30 cellular contexts compared by ENCODE assay signal in genomic region chr20:33584976-33585375, GRCh38.
DNase-seq lines count a peak whose midpoint lies in the region; ATAC-seq, FAIRE-seq and TF ChIP-seq lines count a peak whose summit lies in the region.
"Had no signal": no experiment of that assay in that cellular context is flagged by ENCODE, and none has a peak within 500 bp of the region (broad histone marks: within the 10 kb centered on the region; RNA-seq: fewer than 3 reads in every experiment).

No MANE protein-coding gene starts in this region.

- TF ChIP-seq CTCF in cardiac muscle cell (IDR thresholded peaks at IDR 0.05; ENCODE audit: low read depth, low read length) (no peak), right atrium auricular region (IDR thresholded peaks at IDR 0.05) (no peak), keratinocyte (optimal IDR thresholded peaks at IDR 0.05 in 1 of 3, IDR thresholded peaks at IDR 0.05 in 1 of 3, conservative IDR thresholded peaks at IDR 0.05 in 1 of 3; ENCODE audit: extremely low read depth in 1 of 3, insufficient read depth in 2 of 3, low read length in 3 of 3) (no peak), transverse colon (IDR thresholded peaks at IDR 0.05) (no peak)

- H4K20me1 ChIP-seq in keratinocyte (ENCODE audit: control insufficient read depth, extremely low read depth, insufficient read depth, low read length), result no peaks in the 10 kb centered on the region

- in situ Hi-C loops in transverse colon (cut with MboI; ENCODE audit: low pct_ligation_motif_present in 1 of 4, low pct_unique_long_range_greater_than_20kb in 1 of 4, low sequenced_read_pairs in 3 of 4), result no loop called here

- H3K4me1 ChIP-seq in cardiac muscle cell (ENCODE audit: low read depth), result peaks cover 9% of the 10 kb centered on the region
- H3K4me1 ChIP-seq in right atrium auricular region, result peaks cover 0 to 19% of the 10 kb centered on the region in 2 donors
- H3K4me1 ChIP-seq in keratinocyte (ENCODE audit: control insufficient read depth, extremely low read depth, insufficient read depth, low read length), result peaks cover 23% of the 10 kb centered on the region
- peaks cover 0 to 28% (median 5%) of the 10 kb centered on the region in 4 donors for H3K4me1 ChIP-seq in transverse colon
- H3K4me1 ChIP-seq: BLaER1, testis, uterus had no signal

- H3K27me3 ChIP-seq in cardiac muscle cell (no peaks in the 10 kb centered on the region), right atrium auricular region (no peaks in the 10 kb centered on the region), keratinocyte (ENCODE audit: control insufficient read depth, extremely low read depth, insufficient read depth, low read length) (no peaks in the 10 kb centered on the region), transverse colon (no peaks in the 10 kb centered on the region)
- H3K27me3 ChIP-seq: BLaER1, dorsolateral prefrontal cortex, gastroesophageal sphincter, neutrophil, testis, uterus had no signal

- TF ChIP-seq EP300 in transverse colon (IDR thresholded peaks at IDR 0.05; ENCODE audit: low read depth), result no peak

- dilution Hi-C loops in keratinocyte (cut with MboI; ENCODE audit: extremely low pct_ligation_motif_present, low sequenced_read_pairs), result no loop called here

- no peak for TF ChIP-seq POLR2A in transverse colon (IDR thresholded peaks at IDR 0.05)

- no peaks in the 10 kb centered on the region for H3K9me1 ChIP-seq in keratinocyte (ENCODE audit: control insufficient read depth, extremely low read depth, insufficient read depth, low read length)

- no peak overlapping the region for H3K4me3 ChIP-seq in cardiac muscle cell
- H3K4me3 ChIP-seq in right atrium auricular region, result no peak overlapping the region
- no peak overlapping the region for H3K4me3 ChIP-seq in keratinocyte (ENCODE audit: control insufficient read depth in 2 of 3, extremely low read depth in 1 of 3, insufficient read depth in 2 of 3, low read depth in 1 of 3, low read length in 3 of 3)
- no peak overlapping the region for H3K4me3 ChIP-seq in transverse colon
- H3K4me3 ChIP-seq: BLaER1, dorsolateral prefrontal cortex, gastroesophageal sphincter, testis, uterus had no signal

- H3K79me2 ChIP-seq in keratinocyte (ENCODE audit: control insufficient read depth, insufficient read depth, low read length), result no peaks in the 10 kb centered on the region

- intact Hi-C loops in transverse colon (cut with DNase I; ENCODE audit: low total_unique reads), result no loop called here

- no peak for FAIRE-seq in keratinocyte (lab: Jason Lieb, UNC)
- FAIRE-seq: A204.1, GM12891 had no signal

- H3K36me3 ChIP-seq in cardiac muscle cell (no peaks in the 10 kb centered on the region), right atrium auricular region (no peaks in the 10 kb centered on the region), keratinocyte (ENCODE audit: control insufficient read depth in 2 of 2, extremely low read depth in 1 of 2, insufficient read depth in 2 of 2, low read length in 2 of 2) (no peaks in the 10 kb centered on the region), transverse colon (no peaks in the 10 kb centered on the region)
- H3K36me3 ChIP-seq: BLaER1, gastroesophageal sphincter, neutrophil, uterus had no signal

- H3K4me2 ChIP-seq in keratinocyte (ENCODE audit: control insufficient read depth, extremely low read depth, insufficient read depth, low read depth, low read length), result peak overlapping the region; percentile 25
- H3K4me2 ChIP-seq: BLaER1 had no signal

- no peak for ATAC-seq in GM21737 (IDR thresholded peaks at IDR 0.05; ENCODE audit: unreplicated experiment)
- ATAC-seq: gastroesophageal sphincter; left lobe of liver; stimulated activated naive CD8-positive, alpha-beta T cell treated with anti-CD3 and anti-CD28 coated beads, Interleukin-15, Interleukin-2, amounts not matched to agents 100 U/mL and 50 U/mL, for 24 hours had no signal

- WGBS in transverse colon (ENCODE audit: low coverage in 1 of 2), 2 donors, result 91 to 100% methylated on average over 3 of the region's 3 CpGs

- no peak overlapping the region for H3K9ac ChIP-seq in keratinocyte (ENCODE audit: control insufficient read depth, extremely low read depth, insufficient read depth, low read length)
- H3K9ac ChIP-seq: BLaER1 had no signal

- H3K27ac ChIP-seq in cardiac muscle cell (peak overlapping the region; percentile 58), right atrium auricular region (no peak overlapping the region), keratinocyte (ENCODE audit: control insufficient read depth, insufficient read depth, low read length) (no peak overlapping the region), transverse colon (no peak overlapping the region)
- H3K27ac ChIP-seq: BLaER1, dorsolateral prefrontal cortex, gastroesophageal sphincter, neutrophil, testis, uterus, VCaP had no signal

- no peak overlapping the region for H2AFZ ChIP-seq in keratinocyte (ENCODE audit: control insufficient read depth, low read length)

- DNase-seq in cardiac muscle cell (ENCODE audit: low read depth in 1 of 2, low spot score in 1 of 2) (no peak), right atrium auricular region (ENCODE audit: low spot score) (no peak), NCI-H69 (lab: John Stamatoyannopoulos, UW) (peak; percentile 29), keratinocyte (ENCODE audit: low read depth, low spot score) (no peak), SW480 (ENCODE audit: low spot score) (no peak), T-helper 2 cell (no peak), transverse colon (no peak)
- DNase-seq: activated CD4-positive, alpha-beta T cell treated with anti-CD3 and anti-CD28 coated beads for 48 hours; activated gamma-delta T cell; activated T-cell treated with anti-CD3 and anti-CD28 coated beads, Interleukin-2, amount 50 U/mL, for 24 hours; DMS79; dorsolateral prefrontal cortex; GOT3; hypothalamus; immature natural killer cell; naive B cell; NCI-H1092 treated with DMSO at 0.1 percent for 48 hours; NCI-H187 treated with DMSO at 0.1 percent for 48 hours; NCI-H526; stimulated activated naive CD8-positive, alpha-beta T cell treated with anti-CD3 and anti-CD28 coated beads, Interleukin-15, Interleukin-2, amounts not matched to agents 100 U/mL and 50 U/mL, for 24 hours; testis; uterus had no signal

- H3K9me3 ChIP-seq in cardiac muscle cell (ENCODE audit: low read depth) (no peaks in the 10 kb centered on the region), right atrium auricular region (no peaks in the 10 kb centered on the region), keratinocyte (ENCODE audit: control insufficient read depth, low read depth, low read length) (no peaks in the 10 kb centered on the region), transverse colon (no peaks in the 10 kb centered on the region)
- H3K9me3 ChIP-seq: BLaER1, gastroesophageal sphincter, neutrophil, testis, uterus had no signal
